Comparison of ENCODE assay signal across 10 cellular contexts in genomic region chr4:98639523-98639922, GRCh38. TPM values are rescaled to one million over a fixed set of nuclear protein-coding genes. Genes with fewer than 3 reads are reported as not detected.
DNase-seq lines count a peak whose midpoint lies in the region; ATAC-seq, FAIRE-seq and TF ChIP-seq lines count a peak whose summit lies in the region.
"Had no signal": no experiment of that assay in that cellular context is flagged by ENCODE, and none has a peak within 500 bp of the region (broad histone marks: within the 10 kb centered on the region; RNA-seq: fewer than 3 reads in every experiment).

No MANE protein-coding gene starts in this region.

- peak; percentile 46 for FAIRE-seq in GM12892 (lab: Jason Lieb, UNC)
- FAIRE-seq in H54 (lab: Jason Lieb, UNC), result no peak

- H3K27me3 ChIP-seq in dorsolateral prefrontal cortex, result no peaks in the 10 kb centered on the region
- H3K27me3 ChIP-seq: hepatocyte had no signal

- peak; percentile 78 for ATAC-seq in GM21423 (IDR thresholded peaks at IDR 0.05; ENCODE audit: unreplicated experiment)
- ATAC-seq in HG03460 (IDR thresholded peaks at IDR 0.05; ENCODE audit: unreplicated experiment), result peak; percentile 71

- TF ChIP-seq POLR2A in GM12892 (IDR thresholded peaks at IDR 0.05; ENCODE audit: low read depth, low read length), result no peak
- no peak for TF ChIP-seq POLR2A in H54 (IDR thresholded peaks at IDR 0.05; ENCODE audit: low read depth, low read length)

- TF ChIP-seq CTCF in dorsolateral prefrontal cortex (IDR thresholded peaks at IDR 0.05 in 54 of 56, conservative IDR thresholded peaks at IDR 0.05 in 2 of 56; ENCODE audit: low read depth in 1 of 56, partially characterized antibody in 56 of 56), result no peak
- no peak for TF ChIP-seq CTCF in GM13977 (IDR thresholded peaks at IDR 0.05; ENCODE audit: extremely low read depth, insufficient read depth, missing control alignments)

- DNase-seq in GM12892 (ENCODE audit: insufficient read length) (no peak), dorsolateral prefrontal cortex (no peak), GM13977 (ENCODE audit: low spot score) (no peak), H54 (ENCODE audit: insufficient read length, low spot score) (no peak), iPS-NIHi7 (ENCODE audit: extremely low spot score) (no peak), NCI-H2029 (lab: John Stamatoyannopoulos, UW) (no peak)
- DNase-seq: DMS79 had no signal

- H3K27ac ChIP-seq in dorsolateral prefrontal cortex, result peak overlapping the region in 47 of 59 donors; percentile 0 to 93 (median 75)
- H3K27ac ChIP-seq: hepatocyte had no signal

- peak overlapping the region in 1 of 59 donors; percentile 8 for H3K4me3 ChIP-seq in dorsolateral prefrontal cortex
- H3K4me3 ChIP-seq: hepatocyte had no signal

- intact Hi-C loops in dorsolateral prefrontal cortex (cut with DNase I), result no loop called here

- in situ Hi-C loops in GM13977 (cut with MboI; ENCODE audit: low pct_unique_long_range_greater_than_20kb, low sequenced_read_pairs, unreplicated experiment), result no loop called here

RNA-seq across cellular contexts. Expression of gene TSPAN5, which starts 18.9 kb away (rescaled TPM):
- polyA plus RNA-seq in GM12892 (2012; ENCODE audit: missing spikeins), result not detected
- total RNA-seq in dorsolateral prefrontal cortex, result 100 to 1,000 TPM in 86 of 120 experiments, 10 to 100 TPM in 34; 56.5 to 140 (median 109) TPM
